8 cellular contexts compared by ENCODE assay signal in genomic region chr11:16924462-16924825, GRCh38.
DNase-seq lines count a peak whose midpoint lies in the region; ATAC-seq and TF ChIP-seq lines count a peak whose summit lies in the region.

No MANE protein-coding gene starts in this region.

- no peaks in the 10 kb centered on the region for H3K4me1 Mint-ChIP-seq in natural killer cell

- H3K4me2 ChIP-seq in skeletal muscle satellite cell (ENCODE audit: low read length): peak overlapping the region; percentile 100

- H3K27ac ChIP-seq in SJCRH30: no peak overlapping the region

- no peak overlapping the region for H3K4me3 Mint-ChIP-seq in natural killer cell

- H3K9ac ChIP-seq in endocrine pancreas (ENCODE audit: control insufficient read depth, insufficient read depth, low read length): no peak overlapping the region
- H3K9ac ChIP-seq in skeletal muscle satellite cell (ENCODE audit: low read depth, low read length): no peak overlapping the region

- DNase-seq in natural killer cell: no peak
- no peak for DNase-seq in SJCRH30
- no peak for DNase-seq in nucleus accumbens (lab: John Stamatoyannopoulos, UW)
- DNase-seq in NCI-H1048 (lab: John Stamatoyannopoulos, UW): no peak

- no peaks in the 10 kb centered on the region for H3K27me3 ChIP-seq in endocrine pancreas (ENCODE audit: control insufficient read depth, insufficient read depth, low read length)
- H3K27me3 ChIP-seq in skeletal muscle satellite cell (ENCODE audit: control insufficient read depth, insufficient read depth, low read length): peaks cover 33% of the 10 kb centered on the region
- H3K27me3 ChIP-seq in SJCRH30: peaks cover 28% of the 10 kb centered on the region

- no peaks in the 10 kb centered on the region for H3K9me3 Mint-ChIP-seq in natural killer cell

- H3K4me3 ChIP-seq in endocrine pancreas (ENCODE audit: control insufficient read depth, insufficient read depth, low read length) (peak overlapping the region; percentile 1), skeletal muscle satellite cell (ENCODE audit: low read length) (peak overlapping the region; percentile 81), SJCRH30 (no peak overlapping the region)

- no peaks in the 10 kb centered on the region for H3K36me3 ChIP-seq in endocrine pancreas (ENCODE audit: control insufficient read depth, insufficient read depth, low read length)
- no peaks in the 10 kb centered on the region for H3K36me3 ChIP-seq in skeletal muscle satellite cell (ENCODE audit: insufficient read depth, low read length)
- H3K36me3 ChIP-seq in SJCRH30: no peaks in the 10 kb centered on the region

- H3K9me3 ChIP-seq in endocrine pancreas (ENCODE audit: control insufficient read depth, low read length) (no peaks in the 10 kb centered on the region), skeletal muscle satellite cell (replicated peaks; ENCODE audit: low read length) (no peaks in the 10 kb centered on the region), SJCRH30 (replicated peaks) (no peaks in the 10 kb centered on the region)

- peaks cover 24 to 42% of the 10 kb centered on the region in 2 donors for H3K27me3 Mint-ChIP-seq in natural killer cell (ENCODE audit: low read depth in 2 of 2)

- TF ChIP-seq CTCF in natural killer cell (IDR thresholded peaks at IDR 0.05): no peak

- no peak overlapping the region for H3K27ac Mint-ChIP-seq in natural killer cell

- no peaks in the 10 kb centered on the region for H3K36me3 Mint-ChIP-seq in natural killer cell

- intact Hi-C loops in natural killer cell (cut with micrococcal nuclease): no loop called here

- ATAC-seq in GM19328 (IDR thresholded peaks at IDR 0.05; ENCODE audit: unreplicated experiment): peak; percentile 30
- peak; percentile 48 for ATAC-seq in HG03066 (IDR thresholded peaks at IDR 0.05; ENCODE audit: low read depth, unreplicated experiment)
- ATAC-seq in natural killer cell: no peak

- H3K4me1 ChIP-seq in endocrine pancreas (ENCODE audit: control insufficient read depth, insufficient read depth, low read length) (no peaks in the 10 kb centered on the region), skeletal muscle satellite cell (ENCODE audit: control insufficient read depth, insufficient read depth, low read length) (peaks cover 14% of the 10 kb centered on the region), SJCRH30 (peaks cover 3% of the 10 kb centered on the region; the same call in 1 of the 2 replicates)

Comparison
In these comparisons a context has a peak if more than half of its experiments do, and no peak if none do; other contexts are left out.
1. ATAC-seq: peak in GM19328 (single experiment) and HG03066 (single experiment); none in natural killer cell (0 of 3).